ENCODE assay signal across 8 cellular contexts in the genomic region with DNA sequence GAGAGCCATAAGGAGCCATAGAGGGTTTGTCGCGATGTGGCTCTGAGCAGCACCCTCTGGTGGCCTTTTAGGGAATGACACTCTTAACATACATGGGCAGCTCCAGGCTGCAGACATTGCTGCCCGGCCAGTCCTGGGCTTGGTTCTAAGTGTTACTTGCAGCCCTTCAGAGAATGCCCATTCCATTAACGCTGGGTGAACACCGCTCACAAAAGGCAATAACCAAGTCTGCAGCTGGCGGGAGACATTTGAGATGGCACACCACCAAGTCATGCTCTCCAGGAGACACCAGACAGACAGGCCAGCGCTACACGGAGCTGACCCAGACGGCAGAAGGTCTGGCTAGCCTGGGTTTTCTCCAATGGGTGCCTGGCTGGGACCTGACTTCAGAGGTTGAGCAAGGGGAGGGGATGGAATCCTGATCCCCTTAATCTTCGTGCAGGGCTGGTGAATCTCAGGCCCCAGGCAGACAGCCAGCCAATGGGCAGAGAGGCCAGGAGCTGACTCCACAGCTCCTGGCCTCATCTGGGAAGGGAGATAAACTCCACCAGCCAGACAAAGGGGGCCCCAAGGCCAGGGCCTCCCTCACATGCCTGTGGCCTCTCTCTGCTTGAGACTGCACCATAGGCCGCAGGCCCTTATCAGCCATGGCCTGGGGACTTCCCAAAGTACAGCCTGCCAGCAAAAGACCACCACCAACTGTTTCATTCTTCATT. TPM values are rescaled to one million over a fixed set of nuclear protein-coding genes. Genes with fewer than 3 reads are reported as not detected.
DNase-seq lines count a peak whose midpoint lies in the region; ATAC-seq lines count a peak whose summit lies in the region.

No MANE protein-coding gene starts in this region.

- no peaks in the 10 kb centered on the region for H3K9me3 ChIP-seq in ectodermal cell (ENCODE audit: control insufficient read depth, low read length)

- H3K27ac ChIP-seq in ectodermal cell (ENCODE audit: insufficient read depth, low read depth, low read length, poor library complexity, severe bottlenecking), result peak overlapping the region; percentile 2

- no peak overlapping the region for H3K4me3 ChIP-seq in ectodermal cell (ENCODE audit: insufficient read depth, low read depth, low read length)

- peaks cover 9% of the 10 kb centered on the region for H3K4me1 ChIP-seq in ectodermal cell (ENCODE audit: control insufficient read depth, insufficient read depth, low read length)

- ATAC-seq in HG03097 (IDR thresholded peaks at IDR 0.05; ENCODE audit: low FRiP score, unreplicated experiment) (peak; percentile 68), HG03175 (IDR thresholded peaks at IDR 0.05; ENCODE audit: unreplicated experiment) (no peak)

- H3K36me3 ChIP-seq in ectodermal cell (ENCODE audit: control insufficient read depth, insufficient read depth, low read length), result no peaks in the 10 kb centered on the region

- DNase-seq in Daoy (ENCODE audit: low read depth) (peak; percentile 78), NCI-H69 (lab: John Stamatoyannopoulos, UW) (peak; percentile 67), medulla oblongata (ENCODE audit: extremely low spot score) (peak; percentile 90)
- peak; percentile 69 to 76 for DNase-seq in activated CD4-positive, alpha-beta T cell treated with anti-CD3 and anti-CD28 coated beads, Interleukin-2, amount 50 U/mL, for 48 hours
- peak; percentile 55 for DNase-seq in stimulated activated CD8-positive, alpha-beta memory T cell treated with anti-CD3 and anti-CD28 coated beads, Interleukin-12 subunit alpha, Interleukin-12 subunit beta, amount 100 ng/mL, for 1 hour (ENCODE audit: low read depth)

- 56 to 59% methylated on average over 11 of the region's 11 CpGs for WGBS in ectodermal cell, 2 experiments

- H3K27me3 ChIP-seq in ectodermal cell (ENCODE audit: control insufficient read depth, insufficient read depth, low read length, poor library complexity, severe bottlenecking), result no peaks in the 10 kb centered on the region

RNA-seq across cellular contexts. Expression of a gene that starts 58.8 kb away (rescaled TPM):
- total RNA-seq in Daoy (2014; rRNA removed; shearing (Covaris generic)), result 27.7 and 34.4 TPM in 2 replicates
- polyA plus RNA-seq in ectodermal cell (2013, experiment 1 of 4), result 51.9 TPM
- polyA plus RNA-seq in ectodermal cell (2013, experiment 2 of 4), result 58.2 TPM
- 42.2 TPM for polyA plus RNA-seq in ectodermal cell (2013, experiment 3 of 4)
- 44.9 TPM for polyA plus RNA-seq in ectodermal cell (2013, experiment 4 of 4)
